In the genomic region with DNA sequence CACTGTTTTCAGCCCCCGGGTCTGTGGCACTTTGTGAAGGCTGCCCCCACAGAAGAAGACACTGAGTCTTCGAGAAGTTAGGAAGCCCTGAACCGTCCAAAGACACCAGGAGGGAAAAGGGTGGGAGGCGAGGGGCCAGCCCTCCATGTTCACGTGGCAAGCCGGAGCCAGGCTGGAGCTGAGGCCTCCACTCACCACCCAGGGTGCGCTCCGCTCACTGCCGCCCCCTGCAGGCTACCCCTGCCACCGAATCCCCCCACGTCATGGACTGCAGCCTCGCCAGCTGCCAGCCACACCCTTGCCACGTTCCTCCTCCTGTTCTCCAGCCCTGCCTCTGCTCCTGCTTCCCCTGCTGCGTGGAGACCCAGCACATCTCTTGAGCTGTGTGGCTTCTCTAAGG, we compare ENCODE assay signal across 16 cellular contexts. TPM values are rescaled to one million over a fixed set of nuclear protein-coding genes. Genes with fewer than 3 reads are reported as not detected.
DNase-seq lines count a peak whose midpoint lies in the region; ATAC-seq and TF ChIP-seq lines count a peak whose summit lies in the region.
"Had no signal": no experiment of that assay in that cellular context is flagged by ENCODE, and none has a peak within 500 bp of the region (broad histone marks: within the 10 kb centered on the region; RNA-seq: fewer than 3 reads in every experiment).

No MANE protein-coding gene starts in this region.

- no peak overlapping the region for H3K27ac Mint-ChIP-seq in stimulated activated naive CD8-positive, alpha-beta T cell treated with anti-CD3 and anti-CD28 coated beads, Interleukin-15, amount 100 ng/mL, for 72 hours
- no peak overlapping the region for H3K27ac Mint-ChIP-seq in activated CD4-positive, alpha-beta memory T cell treated with anti-CD3 and anti-CD28 coated beads for 36 hours
- H3K27ac Mint-ChIP-seq in type B pancreatic cell: no peak overlapping the region
- H3K27ac Mint-ChIP-seq: activated CD4-positive, alpha-beta T cell treated with anti-CD3 and anti-CD28 coated beads, Interleukin-2, amount 10 ng/mL, durations not matched to agents 24 days and 14 days; CD14-positive monocyte; naive thymus-derived CD4-positive, alpha-beta T cell had no signal

- H3K4me1 Mint-ChIP-seq in stimulated activated naive CD8-positive, alpha-beta T cell treated with anti-CD3 and anti-CD28 coated beads, Interleukin-15, amount 100 ng/mL, for 72 hours: no peaks in the 10 kb centered on the region
- H3K4me1 Mint-ChIP-seq in activated CD4-positive, alpha-beta memory T cell treated with anti-CD3 and anti-CD28 coated beads for 36 hours (ENCODE audit: low read depth): no peaks in the 10 kb centered on the region
- H3K4me1 Mint-ChIP-seq in type B pancreatic cell (ENCODE audit: unreplicated experiment): no peaks in the 10 kb centered on the region
- H3K4me1 Mint-ChIP-seq: activated CD4-positive, alpha-beta T cell treated with anti-CD3 and anti-CD28 coated beads, Interleukin-2, amount 10 ng/mL, durations not matched to agents 24 days and 14 days; CD14-positive monocyte had no signal

- POLR2A ChIA-PET in activated CD4-positive, alpha-beta memory T cell treated with anti-CD3 and anti-CD28 coated beads for 36 hours (lab: Charles Lee): no interaction called here

- H3K9me3 Mint-ChIP-seq in stimulated activated naive CD8-positive, alpha-beta T cell treated with anti-CD3 and anti-CD28 coated beads, Interleukin-15, amount 100 ng/mL, for 72 hours: peaks cover 0 to 5% of the 10 kb centered on the region in 2 donors
- peaks cover 3% of the 10 kb centered on the region for H3K9me3 Mint-ChIP-seq in activated CD4-positive, alpha-beta memory T cell treated with anti-CD3 and anti-CD28 coated beads for 36 hours
- no peaks in the 10 kb centered on the region for H3K9me3 Mint-ChIP-seq in type B pancreatic cell
- H3K9me3 Mint-ChIP-seq: activated CD4-positive, alpha-beta T cell treated with anti-CD3 and anti-CD28 coated beads, Interleukin-2, amount 10 ng/mL, durations not matched to agents 24 days and 14 days had no signal

- H3K4me3 Mint-ChIP-seq in stimulated activated naive CD8-positive, alpha-beta T cell treated with anti-CD3 and anti-CD28 coated beads, Interleukin-15, amount 100 ng/mL, for 72 hours: no peak overlapping the region
- H3K4me3 Mint-ChIP-seq in activated CD4-positive, alpha-beta memory T cell treated with anti-CD3 and anti-CD28 coated beads for 36 hours: no peak overlapping the region
- H3K4me3 Mint-ChIP-seq in type B pancreatic cell: no peak overlapping the region
- H3K4me3 Mint-ChIP-seq: activated CD4-positive, alpha-beta T cell treated with anti-CD3 and anti-CD28 coated beads, Interleukin-2, amount 10 ng/mL, durations not matched to agents 24 days and 14 days; naive thymus-derived CD4-positive, alpha-beta T cell had no signal

- peak; percentile 51 for TF ChIP-seq CTCF in type B pancreatic cell (conservative IDR thresholded peaks at IDR 0.05)

- CTCF ChIA-PET in activated CD4-positive, alpha-beta memory T cell treated with anti-CD3 and anti-CD28 coated beads for 36 hours (lab: Charles Lee): interaction anchor here (0.6 to 1.4 kb wide), 3 partner anchors 154 to 1031 kb away, joined by 3 to 5 read pairs (median 3); no protein-coding TSS in a partner anchor

- no peak for ATAC-seq in stimulated activated naive CD8-positive, alpha-beta T cell treated with anti-CD3 and anti-CD28 coated beads, Interleukin-15, Interleukin-2, amounts not matched to agents 100 U/mL and 50 U/mL, for 24 hours
- ATAC-seq in stimulated activated naive CD8-positive, alpha-beta T cell treated with anti-CD3 and anti-CD28 coated beads, Interleukin-15, amount 100 ng/mL, for 72 hours: no peak
- ATAC-seq: naive thymus-derived CD4-positive, alpha-beta T cell had no signal

- peaks cover 78% of the 10 kb centered on the region for H3K27me3 Mint-ChIP-seq in stimulated activated naive CD8-positive, alpha-beta T cell treated with anti-CD3 and anti-CD28 coated beads, Interleukin-15, amount 100 ng/mL, for 72 hours
- H3K27me3 Mint-ChIP-seq in activated CD4-positive, alpha-beta memory T cell treated with anti-CD3 and anti-CD28 coated beads for 36 hours: peaks cover 29% of the 10 kb centered on the region
- H3K27me3 Mint-ChIP-seq in type B pancreatic cell: peaks cover 66% of the 10 kb centered on the region
- H3K27me3 Mint-ChIP-seq: activated CD4-positive, alpha-beta T cell treated with anti-CD3 and anti-CD28 coated beads, Interleukin-2, amount 10 ng/mL, durations not matched to agents 24 days and 14 days had no signal

- peak; percentile 50 for DNase-seq in stimulated activated naive CD8-positive, alpha-beta T cell treated with anti-CD3 and anti-CD28 coated beads, Interleukin-15, Interleukin-2, amounts not matched to agents 100 U/mL and 50 U/mL, for 24 hours
- no peak for DNase-seq in stimulated activated naive CD8-positive, alpha-beta T cell treated with anti-CD3 and anti-CD28 coated beads, Interleukin-15, amount 100 ng/mL, for 72 hours
- peak; percentile 79 for DNase-seq in HuH-7 (ENCODE audit: low spot score)
- peak; percentile 36 for DNase-seq in activated CD4-positive, alpha-beta memory T cell treated with anti-CD3 and anti-CD28 coated beads for 36 hours
- no peak for DNase-seq in type B pancreatic cell (ENCODE audit: extremely low spot score, unreplicated experiment)
- DNase-seq in NCI-H2227 treated with DMSO at 0.1 percent for 48 hours (lab: John Stamatoyannopoulos, UW): no peak
- DNase-seq in medulla oblongata (ENCODE audit: extremely low spot score): no peak
- no peak for DNase-seq in SKM-1 treated with dmso at 0.1 percent for 144 hours (lab: John Stamatoyannopoulos, UW; ENCODE audit: unreplicated experiment)
- DNase-seq: activated CD4-positive, alpha-beta T cell treated with anti-CD3 and anti-CD28 coated beads, Interleukin-2, amount 10 ng/mL, durations not matched to agents 24 days and 14 days; naive thymus-derived CD4-positive, alpha-beta T cell; NCI-H2107; T-helper 1 cell had no signal

- no peaks in the 10 kb centered on the region for H3K36me3 Mint-ChIP-seq in activated CD4-positive, alpha-beta memory T cell treated with anti-CD3 and anti-CD28 coated beads for 36 hours
- no peaks in the 10 kb centered on the region for H3K36me3 Mint-ChIP-seq in type B pancreatic cell
- H3K36me3 Mint-ChIP-seq: CD14-positive monocyte had no signal

- intact Hi-C loops in activated CD4-positive, alpha-beta memory T cell treated with anti-CD3 and anti-CD28 coated beads for 36 hours (cut with micrococcal nuclease): no loop called here

RNA-seq across cellular contexts. Expression of gene EN2, which starts 59.0 kb away (rescaled TPM):
- total RNA-seq in activated CD4-positive, alpha-beta memory T cell treated with anti-CD3 and anti-CD28 coated beads for 36 hours: not detected
- 0.07 and 0.94 TPM in 2 replicates for total RNA-seq in type B pancreatic cell (ENCODE audit: low replicate concordance)
- total RNA-seq: activated CD4-positive, alpha-beta T cell treated with anti-CD3 and anti-CD28 coated beads, Interleukin-2, amount 10 ng/mL, durations not matched to agents 24 days and 14 days; cardiac muscle cell; endothelial cell of umbilical vein; naive thymus-derived CD4-positive, alpha-beta T cell; right atrium auricular region had no signal

Comparison
In these comparisons a context has a peak if more than half of its experiments do, and no peak if none do; other contexts are left out.
1. DNase-seq: peak in stimulated activated naive CD8-positive, alpha-beta T cell treated with anti-CD3 and anti-CD28 coated beads, Interleukin-15, Interleukin-2, amounts not matched to agents 100 U/mL and 50 U/mL, for 24 hours (single experiment), HuH-7 (single experiment) and activated CD4-positive, alpha-beta memory T cell treated with anti-CD3 and anti-CD28 coated beads for 36 hours (single experiment); none in stimulated activated naive CD8-positive, alpha-beta T cell treated with anti-CD3 and anti-CD28 coated beads, Interleukin-15, amount 100 ng/mL, for 72 hours (0 of 2), type B pancreatic cell (single experiment), NCI-H2227 treated with DMSO at 0.1 percent for 48 hours (single experiment), medulla oblongata (single experiment) and SKM-1 treated with dmso at 0.1 percent for 144 hours (single experiment).